8 cellular contexts compared by ENCODE assay signal in the genomic region with DNA sequence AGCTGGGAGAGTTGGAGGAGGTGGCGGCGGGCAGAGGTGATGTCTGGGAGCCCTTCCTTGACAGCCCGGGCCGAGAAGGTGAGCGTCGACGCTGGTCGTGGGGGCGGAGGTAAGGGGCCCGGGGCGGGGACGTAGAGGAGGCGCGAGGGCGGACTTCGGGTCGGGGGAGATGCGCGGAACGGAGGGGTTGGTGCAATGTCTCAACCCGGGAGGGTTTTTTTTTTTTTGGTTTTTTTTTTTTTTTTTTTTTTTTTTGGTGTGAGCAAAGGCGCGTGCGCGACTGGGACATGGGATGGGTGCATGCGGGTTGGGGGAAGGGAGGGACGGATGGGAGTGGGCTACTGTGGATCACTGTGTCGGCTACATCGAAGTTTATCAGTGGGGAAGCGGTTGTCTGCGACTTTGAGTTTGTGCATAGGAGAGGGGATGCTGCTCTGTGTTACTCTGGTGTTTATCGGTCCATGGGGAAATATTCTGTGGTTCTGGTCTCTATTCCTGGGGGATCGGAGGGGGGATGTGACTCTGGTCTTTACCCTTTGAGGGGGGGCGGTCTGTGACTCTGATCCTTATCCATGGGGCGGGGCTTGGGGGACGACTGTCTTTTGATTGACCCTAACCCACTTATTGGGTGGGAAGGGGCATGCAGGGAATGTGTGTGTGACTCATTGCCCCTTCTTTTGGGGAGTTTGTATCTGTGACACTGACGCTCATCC. TPM values are rescaled to one million over a fixed set of nuclear protein-coding genes. Genes with fewer than 3 reads are reported as not detected.
A peak's percentile ranks its signal among the peaks of the same experiment; 100 is the strongest.
DNase-seq lines count a peak whose midpoint lies in the region; ATAC-seq and TF ChIP-seq lines count a peak whose summit lies in the region.

No MANE protein-coding gene starts in this region.

- H2AFZ ChIP-seq in KMS-11 (ENCODE audit: low read depth): peak overlapping the region; percentile 57

- no peak for TF ChIP-seq EP300 in stomach (IDR thresholded peaks at IDR 0.05)

- intact Hi-C loops in stomach (cut with DNase I; ENCODE audit: low total_unique reads): no loop called here

- WGBS in stomach, 5 donors: 0 to 33% (median 2%) methylated on average over 30 to 37 of the region's 37 CpGs

- H3K27ac ChIP-seq in KMS-11 (peak overlapping the region; percentile 98), iPS-20b (ENCODE audit: low read length) (peak overlapping the region; percentile 71), stomach (peak overlapping the region; percentile 90 to 99 (median 95))

- no peaks in the 10 kb centered on the region for H3K36me3 ChIP-seq in KMS-11 (ENCODE audit: insufficient read depth)
- H3K36me3 ChIP-seq in iPS-20b (ENCODE audit: insufficient read depth, low read depth, low read length): peaks cover 20% of the 10 kb centered on the region; the same call in 1 of the 2 replicates
- H3K36me3 ChIP-seq in stomach: peaks cover 0 to 20% (median 16%) of the 10 kb centered on the region in 4 donors

- H3K79me2 ChIP-seq in KMS-11 (ENCODE audit: insufficient read depth, low read depth): peaks cover 69% of the 10 kb centered on the region

- peak; percentile 60 for DNase-seq in COLO668 (lab: John Stamatoyannopoulos, UW; ENCODE audit: unreplicated experiment)
- DNase-seq in astrocyte of the hippocampus (ENCODE audit: low read depth, low spot score): peak; percentile 23
- DNase-seq in stomach: no peak
- no peak for DNase-seq in iPS-NIHi11 (ENCODE audit: low spot score)

- H3K9me3 ChIP-seq in iPS-20b (ENCODE audit: insufficient read depth, low read depth, low read length): no peaks in the 10 kb centered on the region
- peaks cover 0 to 8% (median 3%) of the 10 kb centered on the region in 4 donors for H3K9me3 ChIP-seq in stomach

- ATAC-seq in GM21367 (IDR thresholded peaks at IDR 0.05; ENCODE audit: unreplicated experiment): peak; percentile 14
- no peak for ATAC-seq in HG03565 (IDR thresholded peaks at IDR 0.05; ENCODE audit: unreplicated experiment)

- H4K20me1 ChIP-seq in KMS-11 (ENCODE audit: insufficient read depth): no peaks in the 10 kb centered on the region

- TF ChIP-seq CTCF in KMS-11 (conservative IDR thresholded peaks at IDR 0.05; ENCODE audit: low read depth, low read length) (no peak), stomach (IDR thresholded peaks at IDR 0.05) (no peak)

- H3K4me1 ChIP-seq in KMS-11 (ENCODE audit: low read depth, poor library complexity, severe bottlenecking) (peaks cover 15% of the 10 kb centered on the region), iPS-20b (ENCODE audit: insufficient read depth, low read length) (no peaks in the 10 kb centered on the region), stomach (peaks cover 0 to 35% (median 25%) of the 10 kb centered on the region in 4 donors)

- H3K27me3 ChIP-seq in KMS-11 (ENCODE audit: insufficient read depth, low read depth): no peaks in the 10 kb centered on the region
- H3K27me3 ChIP-seq in iPS-20b (ENCODE audit: insufficient read depth, low read length): no peaks in the 10 kb centered on the region
- H3K27me3 ChIP-seq in stomach: peaks cover 0 to 4% (median 0%) of the 10 kb centered on the region in 3 donors

- H3K9ac ChIP-seq in KMS-11: peak overlapping the region; percentile 95
- peak overlapping the region; percentile 94; the same call in 1 of the 2 replicates for H3K9ac ChIP-seq in iPS-20b (ENCODE audit: low read depth, low read length)

- H3K4me2 ChIP-seq in KMS-11: peak overlapping the region; percentile 76

- H3K4me3 ChIP-seq in KMS-11 (IDR thresholded peaks at IDR 0.05; ENCODE audit: insufficient read depth, low read depth, low read length) (no peak overlapping the region), iPS-20b (ENCODE audit: low read length) (peak overlapping the region; percentile 92), stomach (peak overlapping the region; percentile 57 to 73 (median 59))

- TF ChIP-seq POLR2A in stomach (IDR thresholded peaks at IDR 0.05): no peak

RNA-seq across cellular contexts. Expression of gene RBM10, which starts 0.5 kb away (rescaled TPM):
- total RNA-seq in stomach: 10 to 100 TPM in 4 of 5 donors, 1 to 10 TPM in 1; 1.8 to 51.3 (median 26.8) TPM
- 10 to 100 TPM; 21.2 to 28.4 (median 22.9) TPM for polyA plus RNA-seq in stomach

RNA-seq across cellular contexts. Expression of gene NDUFB11, which starts 1.1 kb away (rescaled TPM):
- total RNA-seq in stomach: 100 to 1,000 TPM in 3 of 5 donors, 10 to 100 TPM in 2; 45.3 to 408 (median 196) TPM
- 10 to 100 TPM; 86.0 to 97.7 (median 90.8) TPM for polyA plus RNA-seq in stomach

RNA-seq across cellular contexts. Expression of gene UBA1, which starts 48.1 kb away (rescaled TPM):
- total RNA-seq in stomach: 100 to 1,000 TPM in 3 of 5 donors, 10 to 100 TPM in 2; 66.8 to 278 (median 115) TPM
- 10 to 100 TPM; 59.3 to 81.4 (median 63.4) TPM for polyA plus RNA-seq in stomach

Comparison
In these comparisons a context has a peak if more than half of its experiments do, and no peak if none do; other contexts are left out.
1. DNase-seq: peak in COLO668 (single experiment) and astrocyte of the hippocampus (single experiment); none in stomach (single experiment) and iPS-NIHi11 (single experiment).
2. Peak in every context shown above with its lines, with median percentiles within 50 percentile points of each other: H3K27ac ChIP-seq.